In the genomic region with DNA sequence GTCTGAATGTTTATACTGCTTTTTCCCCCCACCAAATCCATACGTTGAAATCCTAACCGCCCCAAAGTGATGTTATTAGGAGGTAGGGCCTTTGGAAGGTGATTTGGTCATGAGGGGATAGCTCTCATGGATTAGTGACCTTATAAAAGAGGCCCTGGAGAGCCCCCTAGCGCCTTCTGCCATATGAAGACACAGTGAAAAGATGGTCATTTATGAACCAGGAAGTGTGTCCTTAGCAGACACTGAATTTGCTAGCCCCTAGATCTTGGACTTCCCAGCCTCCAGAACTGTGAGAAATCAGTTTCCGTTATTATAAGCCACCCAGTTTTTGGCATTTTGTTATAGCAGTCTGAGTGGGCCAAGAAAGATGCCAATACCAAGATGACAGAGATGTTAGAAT, we compare ENCODE assay signal across 8 cellular contexts. TPM values are rescaled to one million over a fixed set of nuclear protein-coding genes. Genes with fewer than 3 reads are reported as not detected.
DNase-seq lines count a peak whose midpoint lies in the region; ATAC-seq and TF ChIP-seq lines count a peak whose summit lies in the region.

No MANE protein-coding gene starts in this region.

- H3K27me3 ChIP-seq in ACC112 (ENCODE audit: insufficient read depth, low read length) (no peaks in the 10 kb centered on the region), OCI-LY3 (ENCODE audit: low read depth, low read length) (no peaks in the 10 kb centered on the region)

- H3K36me3 ChIP-seq in ACC112 (ENCODE audit: insufficient read depth, low read length), result no peaks in the 10 kb centered on the region
- no peaks in the 10 kb centered on the region for H3K36me3 ChIP-seq in OCI-LY3 (replicated peaks; ENCODE audit: low read depth, low read length)

- H4K20me1 ChIP-seq in OCI-LY3 (ENCODE audit: insufficient read depth, low read length), result no peaks in the 10 kb centered on the region

- TF ChIP-seq CTCF in OCI-LY3 (IDR thresholded peaks at IDR 0.05; ENCODE audit: low read depth, low read length) (peak; percentile 48), epithelial cell of esophagus (IDR thresholded peaks at IDR 0.05; ENCODE audit: insufficient read depth, low read depth, low read length, missing control alignments) (no peak), omental fat pad (IDR thresholded peaks at IDR 0.05) (no peak)

- H3K79me2 ChIP-seq in ACC112 (ENCODE audit: control insufficient read depth, insufficient read depth, low read length, unreplicated experiment) (no peaks in the 10 kb centered on the region), OCI-LY3 (ENCODE audit: low read length) (no peaks in the 10 kb centered on the region)

- H3K27ac ChIP-seq in ACC112 (ENCODE audit: low read depth, low read length) (no peak overlapping the region), OCI-LY3 (ENCODE audit: low read length) (no peak overlapping the region)

- no peak overlapping the region for H3K4me3 ChIP-seq in ACC112 (ENCODE audit: low read depth, low read length)
- H3K4me3 ChIP-seq in OCI-LY3 (ENCODE audit: low read length), result peak overlapping the region; percentile 11; the same call in 1 of the 2 replicates
- no peak overlapping the region for H3K4me3 ChIP-seq in epithelial cell of esophagus (ENCODE audit: low read length)

- no peaks in the 10 kb centered on the region for H3K9me3 ChIP-seq in OCI-LY3 (ENCODE audit: insufficient read depth, low read length)

- peak; percentile 46 for DNase-seq in epithelial cell of esophagus (ENCODE audit: low read depth)
- no peak for DNase-seq in germinal center (ENCODE audit: low spot score)
- no peak for DNase-seq in omental fat pad (ENCODE audit: low spot score)

- peak; percentile 52 for ATAC-seq in GM19395 (IDR thresholded peaks at IDR 0.05; ENCODE audit: unreplicated experiment)
- ATAC-seq in omental fat pad (ENCODE audit: low FRiP score), result no peak
- no peak for ATAC-seq in GM18502 (IDR thresholded peaks at IDR 0.05; ENCODE audit: poor library complexity, unreplicated experiment)
- ATAC-seq in activated CD4-positive, CD25-positive, alpha-beta regulatory T cell treated with anti-CD3 and anti-CD28 coated beads, Interleukin-2, amount 50 U/mL, for 24 hours, result no peak

- no peaks in the 10 kb centered on the region for H3K4me1 ChIP-seq in ACC112 (ENCODE audit: control insufficient read depth, insufficient read depth, low read length, unreplicated experiment)
- peaks cover 4% of the 10 kb centered on the region; the same call in 1 of the 2 replicates for H3K4me1 ChIP-seq in OCI-LY3 (ENCODE audit: low read length)

- no peak overlapping the region; the same call in 1 of the 2 replicates for H3K9ac ChIP-seq in OCI-LY3 (ENCODE audit: low read length)

- H3K4me2 ChIP-seq in OCI-LY3 (ENCODE audit: low read length), result peak overlapping the region; percentile 38

- H2AFZ ChIP-seq in ACC112 (ENCODE audit: low read length, unreplicated experiment), result peak overlapping the region; percentile 58
- H2AFZ ChIP-seq in OCI-LY3 (ENCODE audit: low read depth, low read length), result peak overlapping the region; percentile 94

RNA-seq across cellular contexts. Expression of a gene that starts 7.2 kb away (rescaled TPM):
- 10 to 100 TPM; 28.3 to 39.5 (median 33.2) TPM for total RNA-seq in omental fat pad

RNA-seq across cellular contexts. Expression of a gene that starts 11.5 kb away (rescaled TPM):
- total RNA-seq in omental fat pad, result 10 to 100 TPM; 33.1 to 97.6 (median 50.1) TPM
